In genomic region chr1:203464226-203464625, GRCh38 we compare ENCODE assay signal across 17 cellular contexts. TPM values are rescaled to one million over a fixed set of nuclear protein-coding genes. Genes with fewer than 3 reads are reported as not detected.
DNase-seq lines count a peak whose midpoint lies in the region; ATAC-seq and TF ChIP-seq lines count a peak whose summit lies in the region.
"Had no signal": no experiment of that assay in that cellular context is flagged by ENCODE, and none has a peak within 500 bp of the region (broad histone marks: within the 10 kb centered on the region; RNA-seq: fewer than 3 reads in every experiment).

No MANE protein-coding gene starts in this region.

- no peak overlapping the region for H2AFZ ChIP-seq in smooth muscle cell (ENCODE audit: low read depth)
- H2AFZ ChIP-seq: parathyroid adenoma had no signal

- H3K27ac ChIP-seq in RWPE2 (ENCODE audit: poor library complexity, severe bottlenecking) (no peak overlapping the region), smooth muscle cell (ENCODE audit: low read depth) (peak overlapping the region; percentile 91)
- H3K27ac ChIP-seq: C4-2B, parathyroid adenoma had no signal

- H3K36me3 ChIP-seq in RWPE2 (ENCODE audit: low read depth) = no peaks in the 10 kb centered on the region
- H3K36me3 ChIP-seq in smooth muscle cell (ENCODE audit: low read depth) = no peaks in the 10 kb centered on the region

- H3K9ac ChIP-seq in smooth muscle cell (ENCODE audit: low read depth) = no peak overlapping the region
- H3K9ac ChIP-seq: parathyroid adenoma had no signal

- H3K79me2 ChIP-seq in smooth muscle cell (ENCODE audit: low read depth) = no peaks in the 10 kb centered on the region
- H3K79me2 ChIP-seq: parathyroid adenoma had no signal

- H3K27me3 ChIP-seq in RWPE2 (ENCODE audit: insufficient read depth, poor library complexity, severe bottlenecking) (no peaks in the 10 kb centered on the region), smooth muscle cell (ENCODE audit: low read depth) (no peaks in the 10 kb centered on the region)

- H3F3A ChIP-seq in smooth muscle cell (ENCODE audit: low read depth) = peaks cover 12% of the 10 kb centered on the region

- H3K4me1 ChIP-seq in RWPE2 (ENCODE audit: insufficient read depth, poor library complexity, severe bottlenecking) (peaks cover 4% of the 10 kb centered on the region), smooth muscle cell (ENCODE audit: low read depth) (peaks cover 8% of the 10 kb centered on the region)
- H3K4me1 ChIP-seq: parathyroid adenoma had no signal

- H3K9me3 ChIP-seq in RWPE2 (ENCODE audit: severe bottlenecking) (no peaks in the 10 kb centered on the region), smooth muscle cell (replicated peaks; ENCODE audit: low read depth) (no peaks in the 10 kb centered on the region)

- ATAC-seq in RWPE2 (ENCODE audit: low read depth) (peak; percentile 67; the same call in 2 of the 3 replicates), HG03108 (IDR thresholded peaks at IDR 0.05; ENCODE audit: unreplicated experiment) (no peak), GM18867 (IDR thresholded peaks at IDR 0.05; ENCODE audit: unreplicated experiment) (no peak)
- ATAC-seq: stimulated activated naive CD8-positive, alpha-beta T cell treated with anti-CD3 and anti-CD28 coated beads, Interleukin-15, Interleukin-2, amounts not matched to agents 100 U/mL and 50 U/mL, for 24 hours had no signal

- H3K4me3 ChIP-seq in RWPE2 (ENCODE audit: severe bottlenecking) (no peak overlapping the region), smooth muscle cell (no peak overlapping the region)

- H4K20me1 ChIP-seq in smooth muscle cell (ENCODE audit: low read depth) = no peaks in the 10 kb centered on the region

- peak overlapping the region; percentile 54 for H3K4me2 ChIP-seq in smooth muscle cell

- WGBS in smooth muscle cell (ENCODE audit: low lambda C conversion rate) = 29% methylated on average over 5 of the region's 5 CpGs

- TF ChIP-seq CTCF in RWPE2 (IDR thresholded peaks at IDR 0.05; ENCODE audit: poor library complexity, severe bottlenecking) = no peak
- no peak for TF ChIP-seq CTCF in smooth muscle cell (IDR thresholded peaks at IDR 0.05; ENCODE audit: borderline replicate concordance, insufficient read depth, poor library complexity, severe bottlenecking)

- peak; percentile 39 for DNase-seq in LHCN-M2 (ENCODE audit: low read depth)
- no peak for DNase-seq in RWPE2 (ENCODE audit: low spot score)
- DNase-seq in islet precursor cell = peak; percentile 74
- DNase-seq in smooth muscle cell (lab: John Stamatoyannopoulos, UW; ENCODE audit: unreplicated experiment) = no peak
- DNase-seq in stimulated activated CD4-positive, alpha-beta T cell treated with anti-CD3 and anti-CD28 coated beads, Interleukin-12 subunit alpha, Interleukin-12 subunit beta, amount 100 ng/mL, for 4 hours = no peak
- DNase-seq in iPS-NIHi11 (ENCODE audit: low spot score) = no peak
- DNase-seq: activated naive CD8-positive, alpha-beta T cell treated with anti-CD3 and anti-CD28 coated beads for 36 hours; Karpas-422; RPMI8226; stimulated activated CD4-positive, alpha-beta T cell treated with anti-CD3 and anti-CD28 coated beads, Interleukin-4, amount 100 ng/mL, for 4 hours; stimulated activated naive CD8-positive, alpha-beta T cell treated with anti-CD3 and anti-CD28 coated beads, Interleukin-15, Interleukin-2, amounts not matched to agents 100 U/mL and 50 U/mL, for 24 hours had no signal

RNA-seq across cellular contexts. Expression of gene PRELP, which starts 11.4 kb away (rescaled TPM):
- total RNA-seq in LHCN-M2 (2014; rRNA removed) (0.06 TPM in 2 replicates), smooth muscle cell (0.04 and 0.31 TPM in 2 replicates)
- 1.2 TPM for polyA plus RNA-seq in LHCN-M2 (2012)
- 1.6 and 2.1 TPM in 2 replicates for polyA plus RNA-seq in smooth muscle cell
- total RNA-seq: activated naive CD8-positive, alpha-beta T cell treated with anti-CD3 and anti-CD28 coated beads for 36 hours; dermis microvascular lymphatic vessel endothelial cell had no signal

RNA-seq across cellular contexts. Expression of gene OPTC, which starts 29.7 kb away (rescaled TPM):
- total RNA-seq in LHCN-M2 (2014; rRNA removed) (not detected in 2 replicates), smooth muscle cell (not detected in 2 replicates)
- not detected for polyA plus RNA-seq in LHCN-M2 (2012)
- 0.46 TPM in 1 of 2 replicates, not detected in the other for polyA plus RNA-seq in smooth muscle cell
- total RNA-seq: activated naive CD8-positive, alpha-beta T cell treated with anti-CD3 and anti-CD28 coated beads for 36 hours; dermis microvascular lymphatic vessel endothelial cell; liver had no signal
- polyA plus RNA-seq: liver had no signal

Comparison
In these comparisons a context has a peak if more than half of its experiments do, and no peak if none do; other contexts are left out.
1. DNase-seq: peak in LHCN-M2 (single experiment) and islet precursor cell (single experiment); none in RWPE2 (single experiment), smooth muscle cell (single experiment), stimulated activated CD4-positive, alpha-beta T cell treated with anti-CD3 and anti-CD28 coated beads, Interleukin-12 subunit alpha, Interleukin-12 subunit beta, amount 100 ng/mL, for 4 hours (single experiment) and iPS-NIHi11 (single experiment).